In genomic region chr17:1713160-1713877, GRCh38 we compare ENCODE assay signal across 7 cellular contexts. TPM values are rescaled to one million over a fixed set of nuclear protein-coding genes. Genes with fewer than 3 reads are reported as not detected.
DNase-seq lines count a peak whose midpoint lies in the region; ATAC-seq, FAIRE-seq and TF ChIP-seq lines count a peak whose summit lies in the region.
"Had no signal": no experiment of that assay in that cellular context is flagged by ENCODE, and none has a peak within 500 bp of the region (broad histone marks: within the 10 kb centered on the region; RNA-seq: fewer than 3 reads in every experiment).

No MANE protein-coding gene starts in this region.

- H3K4me3 ChIP-seq in AG10803 (ENCODE audit: low read length) (peak overlapping the region; percentile 95), astrocyte of the spinal cord (ENCODE audit: low read depth, low read length) (peak overlapping the region; percentile 93)

- no peaks in the 10 kb centered on the region for H3K27me3 Mint-ChIP-seq in mesothelial cell of epicardium (ENCODE audit: low read depth)

- in situ Hi-C loops in astrocyte of the spinal cord (cut with HindIII; ENCODE audit: low sequenced_read_pairs): no loop called here

- ATAC-seq in HG02840 (IDR thresholded peaks at IDR 0.05; ENCODE audit: low FRiP score, unreplicated experiment): no peak
- no peak for ATAC-seq in HG03565 (IDR thresholded peaks at IDR 0.05; ENCODE audit: unreplicated experiment)

- peak overlapping the region; percentile 99 for H3K27ac Mint-ChIP-seq in mesothelial cell of epicardium

- DNase-seq in AG10803 (ENCODE audit: low read depth) (no peak), astrocyte of the spinal cord (ENCODE audit: low read depth, low spot score) (no peak), mesothelial cell of epicardium (ENCODE audit: low spot score in 2 of 2, unreplicated experiment in 2 of 2) (no peak), frontal cortex (ENCODE audit: low spot score in 2 of 2) (no peak)
- DNase-seq: Karpas-422 had no signal

- TF ChIP-seq CTCF in AG10803 (conservative IDR thresholded peaks at IDR 0.05; ENCODE audit: low read length): no peak
- no peak for TF ChIP-seq CTCF in astrocyte of the spinal cord (IDR thresholded peaks at IDR 0.05; ENCODE audit: low read depth, low read length)
- TF ChIP-seq CTCF in mesothelial cell of epicardium (IDR thresholded peaks at IDR 0.05; ENCODE audit: unreplicated experiment): no peak

- H3K4me3 Mint-ChIP-seq in mesothelial cell of epicardium: peak overlapping the region; percentile 91

- H3K4me1 Mint-ChIP-seq in mesothelial cell of epicardium: peaks cover 62% of the 10 kb centered on the region

- FAIRE-seq in frontal cortex (lab: Jason Lieb, UNC): no peak

- peaks cover 3% of the 10 kb centered on the region for H3K36me3 Mint-ChIP-seq in mesothelial cell of epicardium

- H3K9me3 Mint-ChIP-seq in mesothelial cell of epicardium: no peaks in the 10 kb centered on the region

RNA-seq across cellular contexts. Expression of gene TLCD2, which starts 3.1 kb away (rescaled TPM):
- total RNA-seq in mesothelial cell of epicardium (8.6 to 9.2 TPM (median 8.7 TPM) in 3 replicates), frontal cortex (0.41 TPM)

RNA-seq across cellular contexts. Expression of gene WDR81, which starts 11.2 kb away (rescaled TPM):
- total RNA-seq in mesothelial cell of epicardium (20.3 to 22.9 TPM (median 20.6 TPM) in 3 replicates), frontal cortex (10.2 TPM)

RNA-seq across cellular contexts. Expression of gene PRPF8, which starts 28.7 kb away (rescaled TPM):
- 331 to 354 TPM (median 334 TPM) in 3 replicates for total RNA-seq in mesothelial cell of epicardium
- total RNA-seq in frontal cortex: 75.0 TPM

RNA-seq across cellular contexts. Expression of gene SERPINF2, which starts 29.4 kb away (rescaled TPM):
- 0.32 to 0.63 TPM (median 0.44 TPM) in 3 replicates for total RNA-seq in mesothelial cell of epicardium
- total RNA-seq in frontal cortex: not detected

RNA-seq across cellular contexts. Expression of gene SERPINF1, which starts 48.5 kb away (rescaled TPM):
- total RNA-seq in mesothelial cell of epicardium (69.6 to 72.5 TPM (median 71.4 TPM) in 3 replicates), frontal cortex (9.0 TPM)
